In genomic region chr4:53364624-53365023, GRCh38 we compare ENCODE assay signal across 8 cellular contexts. TPM values are rescaled to one million over a fixed set of nuclear protein-coding genes. Genes with fewer than 3 reads are reported as not detected.
DNase-seq lines count a peak whose midpoint lies in the region; ATAC-seq, FAIRE-seq and TF ChIP-seq lines count a peak whose summit lies in the region.

No MANE protein-coding gene starts in this region.

- in situ Hi-C loops in HepG2 (cut with HindIII; ENCODE audit: extremely low pct_ligation_motif_present, low pct_unique_long_range_greater_than_20kb) (no loop called here), transverse colon (cut with MboI; ENCODE audit: low pct_ligation_motif_present in 1 of 4, low pct_unique_long_range_greater_than_20kb in 1 of 4, low sequenced_read_pairs in 3 of 4) (loop anchor here in 2 of 4 donors (25.0 kb wide), 5 partner anchors 352 to 873 kb away; partner anchors contain the start of genes CHIC2 (in 2 of the 2) and PDGFRA (in 1 of the 2))

- no peaks in the 10 kb centered on the region for H3K36me3 ChIP-seq in HepG2 (replicated peaks in 1 of 2; ENCODE audit: control insufficient read depth in 1 of 2, insufficient read depth in 2 of 2, low read length in 2 of 2)
- H3K36me3 ChIP-seq in transverse colon = no peaks in the 10 kb centered on the region

- no peak for TF ChIP-seq POLR2A in HepG2 (IDR thresholded peaks at IDR 0.05; ENCODE audit: insufficient read depth in 1 of 2, low read depth in 2 of 2, low read length in 2 of 2)
- no peak for TF ChIP-seq POLR2A in transverse colon (IDR thresholded peaks at IDR 0.05)

- peak overlapping the region; percentile 57 for H3K27ac ChIP-seq in HepG2 (ENCODE audit: extremely low read length, insufficient read depth, low read length)
- no peak overlapping the region for H3K27ac ChIP-seq in transverse colon

- 22% methylated on average over 3 of the region's 3 CpGs for WGBS in HepG2 (ENCODE audit: low lambda C conversion rate)
- 36 to 55% methylated on average over 3 of the region's 3 CpGs for WGBS in transverse colon (ENCODE audit: low coverage in 1 of 2), 2 donors

- no peaks in the 10 kb centered on the region for H3K9me3 ChIP-seq in HepG2 (ENCODE audit: low read length)
- no peaks in the 10 kb centered on the region for H3K9me3 ChIP-seq in transverse colon

- peaks cover 21% of the 10 kb centered on the region for H3K79me2 ChIP-seq in HepG2 (ENCODE audit: insufficient read depth, low read length)

- peak overlapping the region; percentile 98 for H3K4me3 Mint-ChIP-seq in activated T-cell treated with anti-CD3 and anti-CD28 coated beads, Interleukin-2, amount 50 U/mL, for 4 hours
- peak overlapping the region; percentile 97 for H3K4me3 Mint-ChIP-seq in activated naive CD8-positive, alpha-beta T cell treated with anti-CD3 and anti-CD28 coated beads, Interleukin-2, amount 10 ng/mL, durations not matched to agents 7 days and 5 days

- peaks cover 47% of the 10 kb centered on the region for H3K4me1 Mint-ChIP-seq in activated T-cell treated with anti-CD3 and anti-CD28 coated beads, Interleukin-2, amount 50 U/mL, for 4 hours (ENCODE audit: low read depth)
- peaks cover 52% of the 10 kb centered on the region for H3K4me1 Mint-ChIP-seq in activated naive CD8-positive, alpha-beta T cell treated with anti-CD3 and anti-CD28 coated beads, Interleukin-2, amount 10 ng/mL, durations not matched to agents 7 days and 5 days

- TF ChIP-seq CTCF in HepG2 (CRISPR knock-in tag; IDR thresholded peaks at IDR 0.05) (no peak), transverse colon (IDR thresholded peaks at IDR 0.05) (no peak)

- DNase-seq in activated T-cell treated with anti-CD3 and anti-CD28 coated beads, Interleukin-2, amount 50 U/mL, for 4 hours = no peak
- DNase-seq in activated T-cell treated with anti-CD3 and anti-CD28 coated beads, Interleukin-2, amount 50 U/mL, for 48 hours = no peak
- DNase-seq in activated naive CD8-positive, alpha-beta T cell treated with anti-CD3 and anti-CD28 coated beads, Interleukin-2, amount 10 ng/mL, durations not matched to agents 7 days and 5 days = no peak
- DNase-seq in HepG2 (ENCODE audit: low spot score) (no peak), transverse colon (no peak), middle frontal gyrus (ENCODE audit: extremely low spot score, low spot score) (no peak), NCI-H345 (lab: John Stamatoyannopoulos, UW) (no peak), OCI-M1 (lab: John Stamatoyannopoulos, UW) (no peak)

- H3K4me1 ChIP-seq in HepG2 (ENCODE audit: insufficient read depth, low read length) (peaks cover 39% of the 10 kb centered on the region), transverse colon (peaks cover 3 to 38% (median 16%) of the 10 kb centered on the region in 4 donors)

- CTCF ChIA-PET in HepG2 (lab: Yijun Ruan, JAX; ENCODE audit: low intra/inter-chr PET ratio, low total read pairs) = no interaction called here

- H3K4me2 ChIP-seq in HepG2 (ENCODE audit: low read depth, low read length) = peak overlapping the region; percentile 90

- TF ChIP-seq RAD21 in HepG2 (CRISPR knock-in tag; IDR thresholded peaks at IDR 0.05) = no peak

- peaks cover under 1% of the 10 kb centered on the region for H3K27me3 Mint-ChIP-seq in activated T-cell treated with anti-CD3 and anti-CD28 coated beads, Interleukin-2, amount 50 U/mL, for 4 hours (ENCODE audit: low read depth)
- peaks cover 3% of the 10 kb centered on the region for H3K27me3 Mint-ChIP-seq in activated naive CD8-positive, alpha-beta T cell treated with anti-CD3 and anti-CD28 coated beads, Interleukin-2, amount 10 ng/mL, durations not matched to agents 7 days and 5 days

- POLR2A ChIA-PET in activated naive CD8-positive, alpha-beta T cell treated with anti-CD3 and anti-CD28 coated beads, Interleukin-2, amount 10 ng/mL, durations not matched to agents 7 days and 5 days (lab: Charles Lee) = interaction anchor here (2.2 kb wide), 1 partner anchor 13 kb away, joined by 15 read pairs; the partner anchor contains the start of gene FIP1L1
- POLR2A ChIA-PET in HepG2 (lab: Yijun Ruan, JAX) = no interaction called here

- no peak for TF ChIP-seq EP300 in HepG2 (IDR thresholded peaks at IDR 0.05; ENCODE audit: low read depth in 2 of 2, low read length in 2 of 2)
- no peak for TF ChIP-seq EP300 in HepG2 (CRISPR knock-in tag; IDR thresholded peaks at IDR 0.05; ENCODE audit: borderline replicate concordance)
- no peak for TF ChIP-seq EP300 in transverse colon (IDR thresholded peaks at IDR 0.05; ENCODE audit: low read depth)

- no peak for FAIRE-seq in HepG2 (lab: Jason Lieb, UNC)

- H3K27me3 ChIP-seq in HepG2 (ENCODE audit: control insufficient read depth in 1 of 2, insufficient read depth in 2 of 2, low read length in 2 of 2) (no peaks in the 10 kb centered on the region; a peak in 1 of 5 replicates), transverse colon (no peaks in the 10 kb centered on the region)

- ATAC-seq in activated T-cell treated with anti-CD3 and anti-CD28 coated beads, Interleukin-2, amount 50 U/mL, for 4 hours = no peak
- ATAC-seq in activated naive CD8-positive, alpha-beta T cell treated with anti-CD3 and anti-CD28 coated beads, Interleukin-2, amount 10 ng/mL, durations not matched to agents 7 days and 5 days (ENCODE audit: low read depth) = no peak
- no peak for ATAC-seq in HepG2

- H3K9ac ChIP-seq in HepG2 (ENCODE audit: insufficient read depth, low read depth, low read length) = peak overlapping the region; percentile 70; the same call in 1 of the 2 replicates

- intact Hi-C loops in HepG2 (cut with micrococcal nuclease; ENCODE audit: unreplicated experiment) (loop anchor here (5.0 kb wide), 1 partner anchor 177 kb away; no protein-coding TSS in a partner anchor), transverse colon (cut with DNase I; ENCODE audit: low total_unique reads) (no loop called here)

- no peak overlapping the region for H2AFZ ChIP-seq in HepG2 (ENCODE audit: low read length)

- BruUV-seq in HepG2 (replicated peaks; lab: Mats Ljungman, UMichigan) = no TSS peak

- H3K27ac Mint-ChIP-seq in activated naive CD8-positive, alpha-beta T cell treated with anti-CD3 and anti-CD28 coated beads, Interleukin-2, amount 10 ng/mL, durations not matched to agents 7 days and 5 days = no peak overlapping the region

- peak overlapping the region; percentile 83 to 99 (median 95); a peak in 5 of 6 replicates for H3K4me3 ChIP-seq in HepG2 (replicated peaks in 1 of 3; ENCODE audit: insufficient read depth in 1 of 3, low read depth in 2 of 3, low read length in 3 of 3)
- peak overlapping the region in 3 of 4 donors; percentile 62 to 70 (median 68) for H3K4me3 ChIP-seq in transverse colon

- no peaks in the 10 kb centered on the region for H3K9me3 Mint-ChIP-seq in activated T-cell treated with anti-CD3 and anti-CD28 coated beads, Interleukin-2, amount 50 U/mL, for 4 hours
- H3K9me3 Mint-ChIP-seq in activated naive CD8-positive, alpha-beta T cell treated with anti-CD3 and anti-CD28 coated beads, Interleukin-2, amount 10 ng/mL, durations not matched to agents 7 days and 5 days = no peaks in the 10 kb centered on the region

- H3K36me3 Mint-ChIP-seq in activated T-cell treated with anti-CD3 and anti-CD28 coated beads, Interleukin-2, amount 50 U/mL, for 4 hours (ENCODE audit: insufficient read depth) = peaks cover 16% of the 10 kb centered on the region
- peaks cover 22% of the 10 kb centered on the region for H3K36me3 Mint-ChIP-seq in activated naive CD8-positive, alpha-beta T cell treated with anti-CD3 and anti-CD28 coated beads, Interleukin-2, amount 10 ng/mL, durations not matched to agents 7 days and 5 days

- no peaks in the 10 kb centered on the region for H4K20me1 ChIP-seq in HepG2 (ENCODE audit: insufficient read depth, low read length)

RNA-seq across cellular contexts. Expression of gene SCFD2, which starts 1.2 kb away (rescaled TPM):
- 10 to 100 TPM; 45.0 to 48.9 (median 46.9) TPM for total RNA-seq in activated T-cell treated with anti-CD3 and anti-CD28 coated beads, Interleukin-2, amount 50 U/mL, for 4 hours
- 10 to 100 TPM; 18.1 to 22.9 TPM for total RNA-seq in activated naive CD8-positive, alpha-beta T cell treated with anti-CD3 and anti-CD28 coated beads, Interleukin-2, amount 10 ng/mL, durations not matched to agents 7 days and 5 days
- 15.6 and 16.7 TPM in 2 replicates for total RNA-seq in HepG2 (2016; rRNA removed; fragmentation: Illumina TruSeq; extraction: Trizol)
- total RNA-seq in HepG2 (2016; cell fraction: cytosol; rRNA removed; fragmentation: Illumina TruSeq; extraction: Trizol; ENCODE audit: low read depth) = 0.88 and 0.91 TPM in 2 replicates
- 14.4 and 16.6 TPM in 2 replicates for total RNA-seq in HepG2 (2016; cell fraction: insoluble cytoplasmic fraction; rRNA removed; fragmentation: Illumina TruSeq; extraction: Trizol)
- total RNA-seq in HepG2 (2016; cell fraction: membrane; rRNA removed; fragmentation: Illumina TruSeq; extraction: Trizol) = 2.4 and 2.5 TPM in 2 replicates
- total RNA-seq in HepG2 (2016; cell fraction: nucleus; rRNA removed; fragmentation: Illumina TruSeq; extraction: Trizol) = 30.4 and 31.0 TPM in 2 replicates
- 4.6 and 5.6 TPM in 2 replicates for polyA plus RNA-seq in HepG2 (2011; rRNA removed)
- 5.2 and 5.5 TPM in 2 replicates for polyA plus RNA-seq in HepG2 (2011; cell fraction: cytosol; rRNA removed)
- polyA plus RNA-seq in HepG2 (2011; cell fraction: nucleus; rRNA removed) = 7.3 and 7.6 TPM in 2 replicates
- 3.4 and 4.8 TPM in 2 replicates for polyA plus RNA-seq in HepG2 (2012)
- 0.46 and 0.83 TPM in 2 replicates for polyA plus RNA-seq in HepG2 (2016; cell fraction: cytosol; fragmentation: Illumina TruSeq; extraction: Trizol; ENCODE audit: low read depth)
- polyA plus RNA-seq in HepG2 (2016; cell fraction: insoluble cytoplasmic fraction; fragmentation: Illumina TruSeq; extraction: Trizol; ENCODE audit: low read depth) = 14.9 and 15.8 TPM in 2 replicates
- polyA plus RNA-seq in HepG2 (2016; cell fraction: membrane; fragmentation: Illumina TruSeq; extraction: Trizol; ENCODE audit: low read depth) = 1.4 and 1.5 TPM in 2 replicates
- 4.8 and 6.1 TPM in 2 replicates for polyA plus RNA-seq in HepG2 (2016; cell fraction: nucleus; fragmentation: Illumina TruSeq; extraction: Trizol; ENCODE audit: insufficient read depth, low read depth)
- polyA minus RNA-seq in HepG2 (2011; rRNA and poly(A)+ RNA removed; ENCODE audit: low replicate concordance) = 40.2 and 43.4 TPM in 2 replicates
- 5.7 and 7.1 TPM in 2 replicates for polyA minus RNA-seq in HepG2 (2011; cell fraction: cytosol; rRNA and poly(A)+ RNA removed)
- polyA minus RNA-seq in HepG2 (2011; cell fraction: nucleus; rRNA and poly(A)+ RNA removed) = 46.4 and 47.9 TPM in 2 replicates
- total RNA-seq in transverse colon = 10 to 100 TPM; 12.7 to 23.7 (median 18.3) TPM

RNA-seq across cellular contexts. Expression of gene FIP1L1, which starts 12.8 kb away (rescaled TPM):
- 10 to 100 TPM; 74.8 to 84.5 (median 80.0) TPM for total RNA-seq in activated T-cell treated with anti-CD3 and anti-CD28 coated beads, Interleukin-2, amount 50 U/mL, for 4 hours
- total RNA-seq in activated naive CD8-positive, alpha-beta T cell treated with anti-CD3 and anti-CD28 coated beads, Interleukin-2, amount 10 ng/mL, durations not matched to agents 7 days and 5 days = 10 to 100 TPM; 75.9 to 78.2 TPM
- total RNA-seq in HepG2 (2016; rRNA removed; fragmentation: Illumina TruSeq; extraction: Trizol) = 58.8 and 69.4 TPM in 2 replicates
- 36.7 and 43.6 TPM in 2 replicates for total RNA-seq in HepG2 (2016; cell fraction: cytosol; rRNA removed; fragmentation: Illumina TruSeq; extraction: Trizol; ENCODE audit: low read depth)
- total RNA-seq in HepG2 (2016; cell fraction: insoluble cytoplasmic fraction; rRNA removed; fragmentation: Illumina TruSeq; extraction: Trizol) = 58.2 and 70.3 TPM in 2 replicates
- total RNA-seq in HepG2 (2016; cell fraction: membrane; rRNA removed; fragmentation: Illumina TruSeq; extraction: Trizol) = 20.3 and 22.4 TPM in 2 replicates
- 61.1 and 66.7 TPM in 2 replicates for total RNA-seq in HepG2 (2016; cell fraction: nucleus; rRNA removed; fragmentation: Illumina TruSeq; extraction: Trizol)
- polyA plus RNA-seq in HepG2 (2011; rRNA removed) = 14.8 and 14.9 TPM in 2 replicates
- 9.1 and 10.7 TPM in 2 replicates for polyA plus RNA-seq in HepG2 (2011; cell fraction: cytosol; rRNA removed)
- polyA plus RNA-seq in HepG2 (2011; cell fraction: nucleus; rRNA removed) = 16.4 and 23.7 TPM in 2 replicates
- polyA plus RNA-seq in HepG2 (2012) = 18.8 and 31.6 TPM in 2 replicates
- 3.1 and 3.7 TPM in 2 replicates for polyA plus RNA-seq in HepG2 (2016; cell fraction: cytosol; fragmentation: Illumina TruSeq; extraction: Trizol; ENCODE audit: low read depth)
- polyA plus RNA-seq in HepG2 (2016; cell fraction: insoluble cytoplasmic fraction; fragmentation: Illumina TruSeq; extraction: Trizol; ENCODE audit: low read depth) = 52.8 and 55.3 TPM in 2 replicates
- polyA plus RNA-seq in HepG2 (2016; cell fraction: membrane; fragmentation: Illumina TruSeq; extraction: Trizol; ENCODE audit: low read depth) = 4.2 and 5.1 TPM in 2 replicates
- polyA plus RNA-seq in HepG2 (2016; cell fraction: nucleus; fragmentation: Illumina TruSeq; extraction: Trizol; ENCODE audit: insufficient read depth, low read depth) = 61.3 and 61.4 TPM in 2 replicates
- 21.3 and 30.8 TPM in 2 replicates for polyA minus RNA-seq in HepG2 (2011; rRNA and poly(A)+ RNA removed; ENCODE audit: low replicate concordance)
- polyA minus RNA-seq in HepG2 (2011; cell fraction: cytosol; rRNA and poly(A)+ RNA removed) = 11.8 and 16.8 TPM in 2 replicates
- 94.4 and 102 TPM in 2 replicates for polyA minus RNA-seq in HepG2 (2011; cell fraction: nucleus; rRNA and poly(A)+ RNA removed)
- 10 to 100 TPM; 20.6 to 97.5 (median 43.9) TPM for total RNA-seq in transverse colon
